In the genomic region with DNA sequence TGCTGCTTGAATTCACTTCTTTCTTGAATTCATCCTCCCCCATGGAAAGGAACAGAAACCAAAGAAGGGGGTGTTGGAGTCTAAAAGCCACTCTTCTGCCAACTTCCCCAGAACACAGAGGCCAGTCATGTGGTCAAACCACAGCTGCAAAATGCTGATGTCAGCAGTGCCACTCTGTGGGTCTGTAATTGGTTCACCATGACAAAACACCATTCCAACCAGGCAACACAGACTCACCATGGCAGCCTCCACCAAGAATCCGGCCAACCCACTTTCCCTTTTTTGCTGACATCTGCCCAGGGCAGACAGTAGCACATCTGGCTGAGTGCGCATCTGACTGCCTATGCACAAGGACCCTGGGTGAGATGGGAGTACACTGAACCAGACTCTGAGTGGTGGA, we compare ENCODE assay signal across 1 cellular context.
TF ChIP-seq lines count a peak whose summit lies in the region.

No MANE protein-coding gene starts in this region.

TF ChIP-seq in GM12878, 131 proteins besides CTCF, POLR2A, EP300 and RAD21 (continued from another document):
- peak; percentile 75; the same call in 1 of the 2 replicates for TF ChIP-seq CHD2 (IDR thresholded peaks at IDR 0.05; ENCODE audit: borderline replicate concordance, low read depth, low read length)
- TF ChIP-seq ZBTB33 (IDR thresholded peaks at IDR 0.05): no peak
- TF ChIP-seq ATF2 (IDR thresholded peaks at IDR 0.05; ENCODE audit: low read length): peak; percentile 70
- 0 out of 2 replicates have a peak, but pooled peaks have one; percentile 16 for TF ChIP-seq JUNB (IDR thresholded peaks at IDR 0.05)
- TF ChIP-seq IKZF1 (conservative IDR thresholded peaks at IDR 0.05): peak; percentile 95
- peak; percentile 86 for TF ChIP-seq ZNF217 (IDR thresholded peaks at IDR 0.05)
- no peak for TF ChIP-seq FOS (IDR thresholded peaks at IDR 0.05; ENCODE audit: borderline replicate concordance, extremely low read depth, insufficient read length)
- peak; percentile 80 for TF ChIP-seq NBN (IDR thresholded peaks at IDR 0.05)
- no peak for TF ChIP-seq SREBF2 (IDR thresholded peaks at IDR 0.05; ENCODE audit: low read length)
- no peak for TF ChIP-seq CHD4 (IDR thresholded peaks at IDR 0.05)
- TF ChIP-seq, protein P1, sequence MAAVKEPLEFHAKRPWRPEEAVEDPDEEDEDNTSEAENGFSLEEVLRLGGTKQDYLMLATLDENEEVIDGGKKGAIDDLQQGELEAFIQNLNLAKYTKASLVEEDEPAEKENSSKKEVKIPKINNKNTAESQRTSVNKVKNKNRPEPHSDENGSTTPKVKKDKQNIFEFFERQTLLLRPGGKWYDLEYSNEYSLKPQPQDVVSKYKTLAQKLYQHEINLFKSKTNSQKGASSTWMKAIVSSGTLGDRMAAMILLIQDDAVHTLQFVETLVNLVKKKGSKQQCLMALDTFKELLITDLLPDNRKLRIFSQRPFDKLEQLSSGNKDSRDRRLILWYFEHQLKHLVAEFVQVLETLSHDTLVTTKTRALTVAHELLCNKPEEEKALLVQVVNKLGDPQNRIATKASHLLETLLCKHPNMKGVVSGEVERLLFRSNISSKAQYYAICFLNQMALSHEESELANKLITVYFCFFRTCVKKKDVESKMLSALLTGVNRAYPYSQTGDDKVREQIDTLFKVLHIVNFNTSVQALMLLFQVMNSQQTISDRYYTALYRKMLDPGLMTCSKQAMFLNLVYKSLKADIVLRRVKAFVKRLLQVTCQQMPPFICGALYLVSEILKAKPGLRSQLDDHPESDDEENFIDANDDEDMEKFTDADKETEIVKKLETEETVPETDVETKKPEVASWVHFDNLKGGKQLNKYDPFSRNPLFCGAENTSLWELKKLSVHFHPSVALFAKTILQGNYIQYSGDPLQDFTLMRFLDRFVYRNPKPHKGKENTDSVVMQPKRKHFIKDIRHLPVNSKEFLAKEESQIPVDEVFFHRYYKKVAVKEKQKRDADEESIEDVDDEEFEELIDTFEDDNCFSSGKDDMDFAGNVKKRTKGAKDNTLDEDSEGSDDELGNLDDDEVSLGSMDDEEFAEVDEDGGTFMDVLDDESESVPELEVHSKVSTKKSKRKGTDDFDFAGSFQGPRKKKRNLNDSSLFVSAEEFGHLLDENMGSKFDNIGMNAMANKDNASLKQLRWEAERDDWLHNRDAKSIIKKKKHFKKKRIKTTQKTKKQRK (IDR thresholded peaks at IDR 0.05; ENCODE audit: low read depth, low read length): no peak
- peak; percentile 75; the same call in 1 of the 2 replicates for TF ChIP-seq BACH1 (IDR thresholded peaks at IDR 0.05; ENCODE audit: borderline replicate concordance)
- peak; percentile 75; the same call in 1 of the 2 replicates for TF ChIP-seq NFIC (IDR thresholded peaks at IDR 0.05; ENCODE audit: low read depth, low read length)
- TF ChIP-seq PAX5 (IDR thresholded peaks at IDR 0.05; ENCODE audit: borderline replicate concordance, low read depth, low read length): peak; percentile 59; the same call in 1 of the 2 replicates
- peak; percentile 66; the same call in 1 of the 2 replicates for TF ChIP-seq ZNF207 (IDR thresholded peaks at IDR 0.05; ENCODE audit: borderline replicate concordance)
- no peak for TF ChIP-seq GABPA (IDR thresholded peaks at IDR 0.05; ENCODE audit: low read depth)
- TF ChIP-seq POLR2AphosphoS5 (IDR thresholded peaks at IDR 0.05; ENCODE audit: low read length): peak; percentile 49; the same call in 1 of the 2 replicates
- no peak for TF ChIP-seq NFYA (IDR thresholded peaks at IDR 0.05; ENCODE audit: borderline replicate concordance, low read depth, low read length)
- TF ChIP-seq SMC3 (IDR thresholded peaks at IDR 0.05; ENCODE audit: borderline replicate concordance, low read length): 0 out of 2 replicates have a peak, but pooled peaks have one; percentile 20
- peak; percentile 80 for TF ChIP-seq SPI1 (IDR thresholded peaks at IDR 0.05; ENCODE audit: borderline replicate concordance, insufficient read depth, low read depth, low read length)
- TF ChIP-seq MAX (IDR thresholded peaks at IDR 0.05; ENCODE audit: low read depth, low read length): no peak
- TF ChIP-seq MTA3 (IDR thresholded peaks at IDR 0.05; ENCODE audit: borderline replicate concordance, low read length): peak; percentile 89
- TF ChIP-seq CBFB (IDR thresholded peaks at IDR 0.05; ENCODE audit: low read depth): peak; percentile 73; the same call in 1 of the 2 replicates
- no peak for TF ChIP-seq EGR1 (IDR thresholded peaks at IDR 0.05; ENCODE audit: borderline replicate concordance in 1 of 2, low read depth in 2 of 2, low read length in 2 of 2)
- TF ChIP-seq IRF3 (IDR thresholded peaks at IDR 0.05): no peak
- TF ChIP-seq BCL11A (IDR thresholded peaks at IDR 0.05; ENCODE audit: low read depth, low read length): peak; percentile 72
- peak; percentile 81 for TF ChIP-seq CREM (IDR thresholded peaks at IDR 0.05; ENCODE audit: low read depth)
- TF ChIP-seq LARP7 (IDR thresholded peaks at IDR 0.05): no peak
- TF ChIP-seq TCF12 (IDR thresholded peaks at IDR 0.05; ENCODE audit: low read depth, low read length): 0 out of 2 replicates have a peak, but pooled peaks have one; percentile 51
- peak; percentile 65 for TF ChIP-seq MEF2B (IDR thresholded peaks at IDR 0.05; ENCODE audit: partially characterized antibody, poor library complexity, severe bottlenecking)
- TF ChIP-seq ZBTB11 (CRISPR knock-in tag; IDR thresholded peaks at IDR 0.05): no peak
- TF ChIP-seq, protein P2, sequence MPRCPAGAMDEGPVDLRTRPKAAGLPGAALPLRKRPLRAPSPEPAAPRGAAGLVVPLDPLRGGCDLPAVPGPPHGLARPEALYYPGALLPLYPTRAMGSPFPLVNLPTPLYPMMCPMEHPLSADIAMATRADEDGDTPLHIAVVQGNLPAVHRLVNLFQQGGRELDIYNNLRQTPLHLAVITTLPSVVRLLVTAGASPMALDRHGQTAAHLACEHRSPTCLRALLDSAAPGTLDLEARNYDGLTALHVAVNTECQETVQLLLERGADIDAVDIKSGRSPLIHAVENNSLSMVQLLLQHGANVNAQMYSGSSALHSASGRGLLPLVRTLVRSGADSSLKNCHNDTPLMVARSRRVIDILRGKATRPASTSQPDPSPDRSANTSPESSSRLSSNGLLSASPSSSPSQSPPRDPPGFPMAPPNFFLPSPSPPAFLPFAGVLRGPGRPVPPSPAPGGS (IDR thresholded peaks at IDR 0.05; ENCODE audit: borderline replicate concordance, insufficient read depth, low read depth, low read length, poor library complexity, severe bottlenecking): peak; percentile 21
- 0 out of 2 replicates have a peak, but pooled peaks have one; percentile 50 for TF ChIP-seq ZNF24 (IDR thresholded peaks at IDR 0.05)
